In genomic region chr20:461254-462198, GRCh38 we compare ENCODE assay signal across 1 cellular context.
TF ChIP-seq lines count a peak whose summit lies in the region.

No MANE protein-coding gene starts in this region.

TF ChIP-seq in HepG2, 621 proteins besides CTCF, POLR2A, EP300 and RAD21 (continued from another document and continues in another):
- TF ChIP-seq ZNF142 (CRISPR knock-in tag; IDR thresholded peaks at IDR 0.05) (no peak), TOE1 (CRISPR knock-in tag; IDR thresholded peaks at IDR 0.05) (no peak), DZIP1 (CRISPR knock-in tag; IDR thresholded peaks at IDR 0.05) (peak; percentile 97; the same call in 1 of the 2 replicates), ZFP1 (CRISPR knock-in tag; IDR thresholded peaks at IDR 0.05) (no peak), ZKSCAN1 (IDR thresholded peaks at IDR 0.05; ENCODE audit: low read length) (no peak), ZSCAN9 (CRISPR knock-in tag; IDR thresholded peaks at IDR 0.05; ENCODE audit: borderline replicate concordance) (0 out of 2 replicates have a peak, but pooled peaks have one; percentile 3), ZNF790 (CRISPR knock-in tag; IDR thresholded peaks at IDR 0.05; ENCODE audit: borderline replicate concordance) (no peak), NCOA1 (CRISPR knock-in tag; IDR thresholded peaks at IDR 0.05) (0 out of 2 replicates have a peak, but pooled peaks have one; percentile 74), PHF20 (CRISPR knock-in tag; IDR thresholded peaks at IDR 0.05) (no peak), TEAD3 (CRISPR knock-in tag; optimal IDR thresholded peaks at IDR 0.05; ENCODE audit: borderline replicate concordance) (no peak), NFE2L1 (CRISPR knock-in tag; IDR thresholded peaks at IDR 0.05; ENCODE audit: borderline replicate concordance) (0 out of 2 replicates have a peak, but pooled peaks have one; percentile 25), RARG (CRISPR knock-in tag; IDR thresholded peaks at IDR 0.05; ENCODE audit: low read depth) (no peak), ZSCAN5A (CRISPR knock-in tag; IDR thresholded peaks at IDR 0.05; ENCODE audit: borderline replicate concordance) (no peak), MEIS2 (CRISPR knock-in tag; IDR thresholded peaks at IDR 0.05) (no peak), ZNF598 (CRISPR knock-in tag; IDR thresholded peaks at IDR 0.05; ENCODE audit: borderline replicate concordance) (peak; percentile 47; the same call in 1 of the 2 replicates), ISX (CRISPR knock-in tag; conservative IDR thresholded peaks at IDR 0.05) (0 out of 2 replicates have a peak, but pooled peaks have one; percentile 40), ZNF468 (CRISPR knock-in tag; IDR thresholded peaks at IDR 0.05) (0 out of 2 replicates have a peak, but pooled peaks have one; percentile 42), KLF9 (CRISPR knock-in tag; IDR thresholded peaks at IDR 0.05; ENCODE audit: low read depth) (no peak), ZNF766 (CRISPR knock-in tag; IDR thresholded peaks at IDR 0.05; ENCODE audit: borderline replicate concordance) (no peak), REST (IDR thresholded peaks at IDR 0.05; ENCODE audit: borderline replicate concordance in 1 of 2, low read depth in 1 of 2, low read length in 2 of 2) (no peak), WIZ (CRISPR knock-in tag; IDR thresholded peaks at IDR 0.05) (no peak), KLF15 (CRISPR knock-in tag; IDR thresholded peaks at IDR 0.05; ENCODE audit: borderline replicate concordance) (peak; percentile 32; the same call in 1 of the 2 replicates), RBM22 (optimal IDR thresholded peaks at IDR 0.05; ENCODE audit: low read length) (no peak), AHDC1 (CRISPR knock-in tag; IDR thresholded peaks at IDR 0.05; ENCODE audit: borderline replicate concordance) (no peak), ZNF770 (CRISPR knock-in tag; IDR thresholded peaks at IDR 0.05) (peak; percentile 100), ZNF883 (CRISPR knock-in tag; IDR thresholded peaks at IDR 0.05; ENCODE audit: not compliant biosample characterization) (no peak), ATF3 (CRISPR knock-in tag; IDR thresholded peaks at IDR 0.05) (peak; percentile 15), CENPT (CRISPR knock-in tag; IDR thresholded peaks at IDR 0.05; ENCODE audit: low read depth) (no peak), ZMAT5 (CRISPR knock-in tag; IDR thresholded peaks at IDR 0.05; ENCODE audit: borderline replicate concordance, low read depth) (no peak), NR2F2 (IDR thresholded peaks at IDR 0.05; ENCODE audit: borderline replicate concordance, low read depth) (no peak), HOXA3 (CRISPR knock-in tag; IDR thresholded peaks at IDR 0.05) (0 out of 2 replicates have a peak, but pooled peaks have one; percentile 37), TFAP4 (IDR thresholded peaks at IDR 0.05; ENCODE audit: borderline replicate concordance, low read depth) (no peak; the same call in 1 of the 2 replicates)
